ENCODE assay signal across 2 cellular contexts in genomic region chr16:78396046-78396445, GRCh38.
TF ChIP-seq lines count a peak whose summit lies in the region.

No MANE protein-coding gene starts in this region.

TF ChIP-seq in HCT116, 20 proteins besides CTCF, POLR2A, EP300 and RAD21 (continued from another document):
- TF ChIP-seq ZBTB33 (IDR thresholded peaks at IDR 0.05; ENCODE audit: extremely low read depth, insufficient replicate concordance, low read length) (no peak), FOSL1 (IDR thresholded peaks at IDR 0.05; ENCODE audit: low read depth) (no peak), ATF3 (IDR thresholded peaks at IDR 0.05) (no peak), JUND (IDR thresholded peaks at IDR 0.05) (no peak), EZH2 (IDR thresholded peaks at IDR 0.05) (no peak), YY1 (IDR thresholded peaks at IDR 0.05; ENCODE audit: extremely low read depth, insufficient replicate concordance, low read depth, low read length) (no peak), REST (IDR thresholded peaks at IDR 0.05; ENCODE audit: low read depth) (no peak)
- TF ChIP-seq, protein P1, sequence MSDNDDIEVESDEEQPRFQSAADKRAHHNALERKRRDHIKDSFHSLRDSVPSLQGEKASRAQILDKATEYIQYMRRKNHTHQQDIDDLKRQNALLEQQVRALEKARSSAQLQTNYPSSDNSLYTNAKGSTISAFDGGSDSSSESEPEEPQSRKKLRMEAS (IDR thresholded peaks at IDR 0.05), result no peak

TF ChIP-seq in GM12878, 131 proteins besides CTCF, POLR2A, EP300 and RAD21:
- no peak for TF ChIP-seq ZBTB40 (IDR thresholded peaks at IDR 0.05; ENCODE audit: borderline replicate concordance)
TF ChIP-seq in GM12878: peak in this region for 0.
